8 cellular contexts compared by ENCODE assay signal in the genomic region with DNA sequence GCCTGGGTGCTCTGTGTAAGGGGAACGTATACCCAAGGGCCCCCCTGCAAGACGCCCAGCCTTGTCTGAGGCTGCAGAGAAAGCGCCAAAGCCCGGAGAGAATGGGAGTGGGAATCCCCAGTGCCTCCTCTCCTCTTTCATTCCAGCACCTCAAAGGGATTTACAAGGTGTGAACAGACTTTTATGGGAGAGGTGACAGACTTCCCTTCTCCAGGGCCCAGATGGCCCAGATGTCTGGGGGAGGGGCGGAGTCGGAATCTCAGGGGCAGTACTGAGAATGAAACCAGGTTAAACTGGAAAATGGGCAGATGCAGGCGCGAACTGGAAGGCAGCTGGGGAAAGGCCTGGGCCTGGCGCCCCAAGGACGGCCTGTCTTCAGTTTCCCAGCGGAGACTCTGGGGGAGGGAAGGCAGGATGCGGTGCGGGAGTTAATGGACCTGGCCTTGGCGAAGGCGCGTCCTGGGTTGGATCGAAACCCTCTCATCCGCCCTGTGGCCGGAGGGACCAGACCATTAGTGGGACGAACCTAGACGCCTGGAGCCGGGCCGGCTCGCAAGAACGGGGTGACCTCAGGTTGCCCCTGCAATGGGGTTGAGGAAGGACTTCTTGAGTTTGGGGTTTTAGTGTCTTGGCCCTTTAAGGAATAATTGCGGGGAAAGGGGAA. TPM values are rescaled to one million over a fixed set of nuclear protein-coding genes. Genes with fewer than 3 reads are reported as not detected.
DNase-seq lines count a peak whose midpoint lies in the region; ATAC-seq, FAIRE-seq and TF ChIP-seq lines count a peak whose summit lies in the region.

No MANE protein-coding gene starts in this region.

- peak overlapping the region; percentile 10 for H3K56ac ChIP-seq in H1 (replicated peaks; ENCODE audit: insufficient read length, low read depth, low read length)

- CTCF ChIA-PET in HEK293T (lab: Yijun Ruan, JAX) (interaction anchor here (0.6 to 1.2 kb wide), 3 partner anchors 16 to 125 kb away, joined by 3 to 7 read pairs (median 5); no protein-coding TSS in a partner anchor), H1 (lab: Charles Lee; ENCODE audit: partially characterized antibody) (interaction anchor here (0.7 to 4.7 kb wide), 11 partner anchors 9 to 151 kb away, joined by 3 to 31 read pairs (median 5); a partner anchor contains a TSS)

- no peak overlapping the region for H3K23ac ChIP-seq in H1 (ENCODE audit: insufficient read length)

- peak overlapping the region; percentile 76 for H4K8ac ChIP-seq in H1 (ENCODE audit: extremely low read depth, insufficient read depth, low read length)

- no peak overlapping the region for H2AK5ac ChIP-seq in H1 (ENCODE audit: low read depth, low read length)

- H3K27me3 Mint-ChIP-seq in natural killer cell treated with Interleukin-12 subunit alpha and Interleukin-12 subunit beta and Interleukin-15 and Interleukin-18, amount 100 ng/mL, for 72 hours, result no peaks in the 10 kb centered on the region

- H3K14ac ChIP-seq in H1 (ENCODE audit: insufficient read length), result no peak overlapping the region

- ATAC-seq in natural killer cell treated with Interleukin-12 subunit alpha and Interleukin-12 subunit beta and Interleukin-15 and Interleukin-18, amount 100 ng/mL, for 72 hours, result no peak
- no peak for ATAC-seq in HG02981 (IDR thresholded peaks at IDR 0.05; ENCODE audit: unreplicated experiment)
- ATAC-seq in HG02852 (IDR thresholded peaks at IDR 0.05; ENCODE audit: unreplicated experiment), result no peak

- H3K79me2 ChIP-seq in H1 (ENCODE audit: control insufficient read depth in 1 of 2, insufficient read depth in 2 of 2, low read length in 2 of 2), result peaks cover 0 to 13% of the 10 kb centered on the region in 2 experiments; a peak in 1 of 4 replicates

- H2BK5ac ChIP-seq in H1 (ENCODE audit: low read depth, low read length), result peak overlapping the region; percentile 69

- no peak for TF ChIP-seq EP300 in H1 (IDR thresholded peaks at IDR 0.05; ENCODE audit: borderline replicate concordance in 1 of 2, low read depth in 2 of 2, low read length in 2 of 2)

- H3K23me2 ChIP-seq in H1 (ENCODE audit: low read depth, low read length), result peaks cover 17% of the 10 kb centered on the region

- H3K79me1 ChIP-seq in H1 (ENCODE audit: low read depth, low read length), result peaks cover 5% of the 10 kb centered on the region

- TF ChIP-seq RAD21 in H1 (IDR thresholded peaks at IDR 0.05 in 1 of 2, conservative IDR thresholded peaks at IDR 0.05 in 1 of 2; ENCODE audit: low read depth in 2 of 2, low read length in 2 of 2), result no peak

- DNase-seq in HEK293T (ENCODE audit: extremely low spot score) (no peak), H1 (ENCODE audit: low read depth in 1 of 2, low spot score in 2 of 2) (peak in 1 of 2 experiments; percentile 76), EL (no peak), A172 (ENCODE audit: low spot score) (no peak)
- no peak for DNase-seq in natural killer cell treated with Interleukin-12 subunit alpha and Interleukin-12 subunit beta and Interleukin-15 and Interleukin-18, amount 100 ng/mL, for 72 hours (ENCODE audit: low spot score)

- H2BK20ac ChIP-seq in H1 (ENCODE audit: low read length), result no peak overlapping the region

- H3K27ac Mint-ChIP-seq in natural killer cell treated with Interleukin-12 subunit alpha and Interleukin-12 subunit beta and Interleukin-15 and Interleukin-18, amount 100 ng/mL, for 72 hours, result peak overlapping the region; percentile 90 to 99

- H2BK120ac ChIP-seq in H1 (replicated peaks; ENCODE audit: low read depth, low read length), result peak overlapping the region; percentile 45

- peaks cover 0 to 5% of the 10 kb centered on the region in 2 experiments for H4K20me1 ChIP-seq in H1 (replicated peaks in 1 of 2; ENCODE audit: control insufficient read depth in 1 of 2, insufficient read depth in 2 of 2, low read length in 2 of 2)

- peak overlapping the region; percentile 50 for H3K4ac ChIP-seq in H1 (replicated peaks; ENCODE audit: insufficient read length, low read depth, low read length)

- peak overlapping the region; percentile 90 for H3K4me3 Mint-ChIP-seq in natural killer cell treated with Interleukin-12 subunit alpha and Interleukin-12 subunit beta and Interleukin-15 and Interleukin-18, amount 100 ng/mL, for 72 hours

- peak overlapping the region; percentile 68 for H4K5ac ChIP-seq in H1 (ENCODE audit: insufficient read length, low read depth, low read length)

- H3K9ac ChIP-seq in H1 (replicated peaks in 1 of 4; ENCODE audit: extremely low read depth in 1 of 4, low read depth in 3 of 4, low read length in 3 of 4), result peak overlapping the region in 3 of 4 experiments; percentile 20 to 57 (median 20); a peak in 3 of 7 replicates

- no peaks in the 10 kb centered on the region for H3K27me3 ChIP-seq in H1 (replicated peaks in 1 of 4; ENCODE audit: control insufficient read depth in 3 of 4, extremely low read depth in 1 of 4, insufficient read depth in 3 of 4, low read length in 3 of 4)

- H2BK12ac ChIP-seq in H1 (ENCODE audit: low read depth, low read length), result peak overlapping the region; percentile 98

- H3K9me3 ChIP-seq in H1 (ENCODE audit: insufficient read depth in 2 of 2, low read depth in 1 of 2, low read length in 1 of 2), result no peaks in the 10 kb centered on the region

- H3K4me1 ChIP-seq in H1 (replicated peaks in 1 of 4; ENCODE audit: control insufficient read depth in 3 of 4, insufficient read depth in 4 of 4, low read length in 3 of 4), result peaks cover 4 to 34% (median 22%) of the 10 kb centered on the region in 4 experiments

- H3K36me3 Mint-ChIP-seq in natural killer cell treated with Interleukin-12 subunit alpha and Interleukin-12 subunit beta and Interleukin-15 and Interleukin-18, amount 100 ng/mL, for 72 hours, result peaks cover 4% of the 10 kb centered on the region

- peaks cover 0 to 16% (median 1%) of the 10 kb centered on the region in 4 experiments; a peak in 4 of 8 replicates for H3K36me3 ChIP-seq in H1 (ENCODE audit: control insufficient read depth in 2 of 4, insufficient read depth in 4 of 4, low read length in 3 of 4)

- POLR2A ChIA-PET in HEK293T (lab: Yijun Ruan, JAX), result interaction anchor here (1.0 to 2.0 kb wide), 3 partner anchors 30 to 232 kb away, joined by 4 to 8 read pairs (median 5); no protein-coding TSS in a partner anchor
- POLR2A ChIA-PET in H1 (lab: Charles Lee; ENCODE audit: partially characterized antibody), result interaction anchor here (1.1 to 9.7 kb wide), 9 partner anchors 10 to 248 kb away, joined by 3 to 110 read pairs (median 5); a partner anchor contains a TSS

- no peak overlapping the region; the same call in 1 of the 2 replicates for H2AFZ ChIP-seq in H1 (ENCODE audit: low read length)

- H2BK15ac ChIP-seq in H1 (ENCODE audit: low read length), result peak overlapping the region; percentile 65; the same call in 1 of the 2 replicates

- peak overlapping the region; percentile 25 to 55 (median 32); a peak in 7 of 8 replicates for H3K4me3 ChIP-seq in H1 (ENCODE audit: extremely low read depth in 1 of 4, insufficient read depth in 2 of 4, low read depth in 3 of 4, low read length in 4 of 4)

- no peaks in the 10 kb centered on the region for H3K9me3 Mint-ChIP-seq in natural killer cell treated with Interleukin-12 subunit alpha and Interleukin-12 subunit beta and Interleukin-15 and Interleukin-18, amount 100 ng/mL, for 72 hours

- peak overlapping the region; percentile 83 for H4K91ac ChIP-seq in H1 (replicated peaks; ENCODE audit: insufficient read length, low read length)

- peak; percentile 34 for TF ChIP-seq CTCF in VCaP (conservative IDR thresholded peaks at IDR 0.05)
- no peak for TF ChIP-seq CTCF in H1 (IDR thresholded peaks at IDR 0.05; ENCODE audit: control extremely low read depth in 1 of 3, insufficient read depth in 1 of 3, low read depth in 1 of 3, low read length in 3 of 3)

- 41% methylated on average over 26 of the region's 26 CpGs; no CpG with 5 or more reads in 1 of the 2 experiments for WGBS in H1 (ENCODE audit: extremely low coverage in 1 of 2, insufficient coverage in 1 of 2, insufficient read length in 1 of 2, insufficient replicate concordance in 2 of 2, low coverage in 1 of 2, low lambda C conversion rate in 2 of 2, missing lambda C conversion rate in 1 of 2), 2 experiments

- no peak for TF ChIP-seq POLR2A in H1 (IDR thresholded peaks at IDR 0.05; ENCODE audit: control extremely low read depth in 1 of 2, low read depth in 2 of 2, low read length in 2 of 2)

- no peak for FAIRE-seq in H1 (lab: Jason Lieb, UNC)

- H3K4me1 Mint-ChIP-seq in natural killer cell treated with Interleukin-12 subunit alpha and Interleukin-12 subunit beta and Interleukin-15 and Interleukin-18, amount 100 ng/mL, for 72 hours (ENCODE audit: low read depth in 2 of 2), result peaks cover 26 to 47% of the 10 kb centered on the region in 2 donors

- peak overlapping the region; percentile 65 for H3K27ac ChIP-seq in VCaP
- peak overlapping the region; percentile 66 for H3K27ac ChIP-seq in H1 (ENCODE audit: low read depth, low read length)

- H3K4me2 ChIP-seq in H1 (ENCODE audit: insufficient read depth in 1 of 2, low read depth in 2 of 2, low read length in 2 of 2), result peak overlapping the region; percentile 59 to 78

- peak overlapping the region; percentile 85 for H3K18ac ChIP-seq in H1 (ENCODE audit: extremely low read depth, low read length)

RNA-seq across cellular contexts. Expression of a gene that starts 0.6 kb away (rescaled TPM):
- 69.3 and 69.5 TPM in 2 replicates for total RNA-seq in H1 (2021; fragmentation: NEBNext Ultra II Directional; extraction: Animal tissue kit (Norgen Biotek cat#: 25700))
- polyA plus RNA-seq in H1 (2011; rRNA removed), result 27.8 and 38.0 TPM in 2 replicates
- polyA plus RNA-seq in H1 (2011; cell fraction: cytosol; rRNA removed), result 46.0 TPM
- 69.9 TPM for polyA plus RNA-seq in H1 (2011; cell fraction: nucleus; rRNA removed)
- polyA plus RNA-seq in H1 (2012, experiment 1 of 2), result 66.1 to 83.1 TPM (median 77.4 TPM) in 4 replicates
- polyA plus RNA-seq in H1 (2012, experiment 2 of 2), result 58.7 TPM
- polyA plus RNA-seq in H1 (2013, experiment 1 of 2), result 63.3 TPM
- 64.1 TPM for polyA plus RNA-seq in H1 (2013, experiment 2 of 2)
- 23.1 and 26.9 TPM in 2 replicates for polyA minus RNA-seq in H1 (2011; rRNA and poly(A)+ RNA removed)
- 28.1 TPM for polyA minus RNA-seq in H1 (2011; cell fraction: cytosol; rRNA and poly(A)+ RNA removed)
- polyA minus RNA-seq in H1 (2011; cell fraction: nucleus; rRNA and poly(A)+ RNA removed), result 24.9 TPM
- 10 to 100 TPM; 44.8 to 76.5 TPM for total RNA-seq in natural killer cell treated with Interleukin-12 subunit alpha and Interleukin-12 subunit beta and Interleukin-15 and Interleukin-18, amount 100 ng/mL, for 72 hours
- 56.2 and 58.3 TPM in 2 replicates for total RNA-seq in A172 (2014; rRNA removed; shearing (Covaris generic))

RNA-seq across cellular contexts. Expression of a gene that starts 1.5 kb away (rescaled TPM):
- total RNA-seq in H1 (2021; fragmentation: NEBNext Ultra II Directional; extraction: Animal tissue kit (Norgen Biotek cat#: 25700)), result 34.9 and 35.3 TPM in 2 replicates
- 46.0 and 63.9 TPM in 2 replicates for polyA plus RNA-seq in H1 (2011; rRNA removed)
- polyA plus RNA-seq in H1 (2011; cell fraction: cytosol; rRNA removed), result 52.1 TPM
- 160 TPM for polyA plus RNA-seq in H1 (2011; cell fraction: nucleus; rRNA removed)
- polyA plus RNA-seq in H1 (2012, experiment 1 of 2), result 35.3 to 46.7 TPM (median 38.7 TPM) in 4 replicates
- 36.3 TPM for polyA plus RNA-seq in H1 (2012, experiment 2 of 2)
- 47.8 TPM for polyA plus RNA-seq in H1 (2013, experiment 1 of 2)
- 49.9 TPM for polyA plus RNA-seq in H1 (2013, experiment 2 of 2)
- 30.4 and 47.5 TPM in 2 replicates for polyA minus RNA-seq in H1 (2011; rRNA and poly(A)+ RNA removed)
- polyA minus RNA-seq in H1 (2011; cell fraction: cytosol; rRNA and poly(A)+ RNA removed), result 15.0 TPM
- polyA minus RNA-seq in H1 (2011; cell fraction: nucleus; rRNA and poly(A)+ RNA removed), result 23.3 TPM
- total RNA-seq in natural killer cell treated with Interleukin-12 subunit alpha and Interleukin-12 subunit beta and Interleukin-15 and Interleukin-18, amount 100 ng/mL, for 72 hours, result 10 to 100 TPM; 67.4 to 70.4 TPM
- total RNA-seq in A172 (2014; rRNA removed; shearing (Covaris generic)), result 57.8 and 62.3 TPM in 2 replicates

RNA-seq across cellular contexts. Expression of a gene that starts 18.4 kb away (rescaled TPM):
- 4.2 and 6.4 TPM in 2 replicates for total RNA-seq in H1 (2021; fragmentation: NEBNext Ultra II Directional; extraction: Animal tissue kit (Norgen Biotek cat#: 25700))
- 12.8 and 16.6 TPM in 2 replicates for polyA plus RNA-seq in H1 (2011; rRNA removed)
- polyA plus RNA-seq in H1 (2011; cell fraction: cytosol; rRNA removed), result 16.0 TPM
- 34.2 TPM for polyA plus RNA-seq in H1 (2011; cell fraction: nucleus; rRNA removed)
- 11.3 to 16.8 TPM (median 13.0 TPM) in 4 replicates for polyA plus RNA-seq in H1 (2012, experiment 1 of 2)
- polyA plus RNA-seq in H1 (2012, experiment 2 of 2), result 13.6 TPM
- 22.5 TPM for polyA plus RNA-seq in H1 (2013, experiment 1 of 2)
- polyA plus RNA-seq in H1 (2013, experiment 2 of 2), result 24.4 TPM
- 16.2 and 28.8 TPM in 2 replicates for polyA minus RNA-seq in H1 (2011; rRNA and poly(A)+ RNA removed)
- polyA minus RNA-seq in H1 (2011; cell fraction: cytosol; rRNA and poly(A)+ RNA removed), result 31.9 TPM
- polyA minus RNA-seq in H1 (2011; cell fraction: nucleus; rRNA and poly(A)+ RNA removed), result 33.2 TPM
- total RNA-seq in natural killer cell treated with Interleukin-12 subunit alpha and Interleukin-12 subunit beta and Interleukin-15 and Interleukin-18, amount 100 ng/mL, for 72 hours, result 1 to 10 TPM; 3.5 to 9.2 TPM
- 0.47 and 1.9 TPM in 2 replicates for total RNA-seq in A172 (2014; rRNA removed; shearing (Covaris generic))

RNA-seq across cellular contexts. Expression of a gene that starts 28.4 kb away (rescaled TPM):
- total RNA-seq in H1 (2021; fragmentation: NEBNext Ultra II Directional; extraction: Animal tissue kit (Norgen Biotek cat#: 25700)), result 20.0 and 22.1 TPM in 2 replicates
- polyA plus RNA-seq in H1 (2011; rRNA removed), result 14.5 and 22.8 TPM in 2 replicates
- polyA plus RNA-seq in H1 (2011; cell fraction: cytosol; rRNA removed), result 18.8 TPM
- polyA plus RNA-seq in H1 (2011; cell fraction: nucleus; rRNA removed), result 34.1 TPM
- polyA plus RNA-seq in H1 (2012, experiment 1 of 2), result 12.6 to 18.8 TPM (median 17.6 TPM) in 4 replicates
- 15.0 TPM for polyA plus RNA-seq in H1 (2012, experiment 2 of 2)
- 32.0 TPM for polyA plus RNA-seq in H1 (2013, experiment 1 of 2)
- polyA plus RNA-seq in H1 (2013, experiment 2 of 2), result 29.0 TPM
- polyA minus RNA-seq in H1 (2011; rRNA and poly(A)+ RNA removed), result 6.1 and 7.2 TPM in 2 replicates
- polyA minus RNA-seq in H1 (2011; cell fraction: cytosol; rRNA and poly(A)+ RNA removed), result 9.0 TPM
- polyA minus RNA-seq in H1 (2011; cell fraction: nucleus; rRNA and poly(A)+ RNA removed), result 11.2 TPM
- total RNA-seq in natural killer cell treated with Interleukin-12 subunit alpha and Interleukin-12 subunit beta and Interleukin-15 and Interleukin-18, amount 100 ng/mL, for 72 hours, result 10 to 100 TPM; 15.2 to 17.8 TPM
- not detected in 2 replicates for total RNA-seq in A172 (2014; rRNA removed; shearing (Covaris generic))

RNA-seq across cellular contexts. Expression of a gene that starts 33.6 kb away (rescaled TPM):
- 0.21 and 0.22 TPM in 2 replicates for total RNA-seq in H1 (2021; fragmentation: NEBNext Ultra II Directional; extraction: Animal tissue kit (Norgen Biotek cat#: 25700))
- 0.21 and 0.46 TPM in 2 replicates for polyA plus RNA-seq in H1 (2011; rRNA removed)
- 0.31 TPM for polyA plus RNA-seq in H1 (2011; cell fraction: cytosol; rRNA removed)
- 0.61 TPM for polyA plus RNA-seq in H1 (2011; cell fraction: nucleus; rRNA removed)
- polyA plus RNA-seq in H1 (2012, experiment 1 of 2), result 0.56 to 0.67 TPM (median 0.58 TPM) in 3 of 4 replicates, not detected in the other
- polyA plus RNA-seq in H1 (2012, experiment 2 of 2), result 0.18 TPM
- 3.1 TPM for polyA plus RNA-seq in H1 (2013, experiment 1 of 2)
- 2.7 TPM for polyA plus RNA-seq in H1 (2013, experiment 2 of 2)
- 0.47 and 1.2 TPM in 2 replicates for polyA minus RNA-seq in H1 (2011; rRNA and poly(A)+ RNA removed)
- polyA minus RNA-seq in H1 (2011; cell fraction: cytosol; rRNA and poly(A)+ RNA removed), result 1.6 TPM
- polyA minus RNA-seq in H1 (2011; cell fraction: nucleus; rRNA and poly(A)+ RNA removed), result not detected
- total RNA-seq in natural killer cell treated with Interleukin-12 subunit alpha and Interleukin-12 subunit beta and Interleukin-15 and Interleukin-18, amount 100 ng/mL, for 72 hours, result 100 to 1,000 TPM; 166 to 167 TPM
- 0.14 TPM in 1 of 2 replicates, not detected in the other for total RNA-seq in A172 (2014; rRNA removed; shearing (Covaris generic))
